22 cellular contexts compared by ENCODE assay signal in genomic region chrY:7464742-7465141, GRCh38.
DNase-seq lines count a peak whose midpoint lies in the region; ATAC-seq and TF ChIP-seq lines count a peak whose summit lies in the region.
"Had no signal": no experiment of that assay in that cellular context is flagged by ENCODE, and none has a peak within 500 bp of the region (broad histone marks: within the 10 kb centered on the region; RNA-seq: fewer than 3 reads in every experiment).

No MANE protein-coding gene starts in this region.

- H3K9me2 ChIP-seq in OCI-LY1 (ENCODE audit: low read depth, low read length): no peaks in the 10 kb centered on the region

- H3K9me3 Mint-ChIP-seq in stimulated activated effector memory CD8-positive, alpha-beta T cell treated with anti-CD3 and anti-CD28 coated beads, Interleukin-12 subunit alpha, Interleukin-12 subunit beta, amount 100 ng/mL, for 72 hours: peaks cover 11% of the 10 kb centered on the region
- H3K9me3 Mint-ChIP-seq: CD8-positive, alpha-beta T cell had no signal

- no peak overlapping the region for H2AFZ ChIP-seq in OCI-LY1 (ENCODE audit: low read length)

- no peaks in the 10 kb centered on the region for H3K9me3 ChIP-seq in left ventricle myocardium inferior (replicated peaks)
- H3K9me3 ChIP-seq in OCI-LY1 (ENCODE audit: low read length): no peaks in the 10 kb centered on the region
- H3K9me3 ChIP-seq: colonic mucosa, gastroesophageal sphincter, vagina had no signal

- peak overlapping the region; percentile 33 for H3K27ac ChIP-seq in left ventricle myocardium inferior (replicated peaks)
- H3K27ac ChIP-seq in OCI-LY1 (ENCODE audit: low read depth, low read length, poor library complexity, severe bottlenecking): peak overlapping the region; percentile 72
- peak overlapping the region; percentile 94 for H3K27ac ChIP-seq in epithelial cell of prostate
- H3K27ac ChIP-seq: colonic mucosa, vagina had no signal

- peak overlapping the region; percentile 41 for H3K4me3 Mint-ChIP-seq in stimulated activated effector memory CD8-positive, alpha-beta T cell treated with anti-CD3 and anti-CD28 coated beads, Interleukin-12 subunit alpha, Interleukin-12 subunit beta, amount 100 ng/mL, for 72 hours
- H3K4me3 Mint-ChIP-seq: CD8-positive, alpha-beta T cell; natural killer cell treated with Interleukin-12 subunit alpha and Interleukin-12 subunit beta and Interleukin-15 and Interleukin-18, amount 100 ng/mL, for 72 hours had no signal

- H3K36me3 Mint-ChIP-seq in stimulated activated effector memory CD8-positive, alpha-beta T cell treated with anti-CD3 and anti-CD28 coated beads, Interleukin-12 subunit alpha, Interleukin-12 subunit beta, amount 100 ng/mL, for 72 hours: no peaks in the 10 kb centered on the region
- H3K36me3 Mint-ChIP-seq: CD8-positive, alpha-beta T cell; natural killer cell treated with Interleukin-12 subunit alpha and Interleukin-12 subunit beta and Interleukin-15 and Interleukin-18, amount 100 ng/mL, for 72 hours had no signal

- peak overlapping the region; percentile 19; the same call in 1 of the 2 replicates for H3K9ac ChIP-seq in OCI-LY1 (ENCODE audit: low read length)

- no peaks in the 10 kb centered on the region for H3K36me3 ChIP-seq in left ventricle myocardium inferior
- no peaks in the 10 kb centered on the region; the same call in 1 of the 2 replicates for H3K36me3 ChIP-seq in OCI-LY1 (ENCODE audit: insufficient read depth, low read length)
- H3K36me3 ChIP-seq: colonic mucosa, gastroesophageal sphincter, vagina had no signal

- H3K4me1 ChIP-seq in left ventricle myocardium inferior (no peaks in the 10 kb centered on the region), OCI-LY1 (ENCODE audit: insufficient read depth, low read length, severe bottlenecking) (peaks cover 27% of the 10 kb centered on the region)
- H3K4me1 ChIP-seq: colonic mucosa, gastroesophageal sphincter, vagina had no signal

- no peak for TF ChIP-seq CTCF in left ventricle myocardium inferior (IDR thresholded peaks at IDR 0.05; ENCODE audit: borderline replicate concordance)
- TF ChIP-seq CTCF in OCI-LY1 (IDR thresholded peaks at IDR 0.05; ENCODE audit: low read length): no peak

- H3K4me3 ChIP-seq in left ventricle myocardium inferior: no peak overlapping the region
- no peak overlapping the region for H3K4me3 ChIP-seq in OCI-LY1 (ENCODE audit: low read depth, low read length, poor library complexity, severe bottlenecking)
- H3K4me3 ChIP-seq: colonic mucosa, gastroesophageal sphincter, vagina had no signal

- H3K4me1 Mint-ChIP-seq in stimulated activated effector memory CD8-positive, alpha-beta T cell treated with anti-CD3 and anti-CD28 coated beads, Interleukin-12 subunit alpha, Interleukin-12 subunit beta, amount 100 ng/mL, for 72 hours: peaks cover 29% of the 10 kb centered on the region

- H3K27me3 ChIP-seq in left ventricle myocardium inferior (ENCODE audit: low read depth) (no peaks in the 10 kb centered on the region), OCI-LY1 (ENCODE audit: insufficient read depth, low read length) (no peaks in the 10 kb centered on the region)
- H3K27me3 ChIP-seq: colonic mucosa, gastroesophageal sphincter, vagina had no signal

- H4K20me1 ChIP-seq in OCI-LY1 (ENCODE audit: insufficient read depth, low read length): no peaks in the 10 kb centered on the region

- ATAC-seq in Right ventricle myocardium superior (ENCODE audit: poor library complexity) (no peak), HG03442 (IDR thresholded peaks at IDR 0.05; ENCODE audit: unreplicated experiment) (no peak)
- peak; percentile 59 for ATAC-seq in stimulated activated effector memory CD8-positive, alpha-beta T cell treated with anti-CD3 and anti-CD28 coated beads, Interleukin-12 subunit alpha, Interleukin-12 subunit beta, amount 100 ng/mL, for 72 hours
- ATAC-seq: CD8-positive, alpha-beta T cell; gastroesophageal sphincter; natural killer cell treated with Interleukin-12 subunit alpha and Interleukin-12 subunit beta and Interleukin-15 and Interleukin-18, amount 100 ng/mL, for 72 hours; PC-3; SK-N-SH treated with all-trans-retinoic acid at 6 μM for 48 hours had no signal

- H3F3A ChIP-seq in OCI-LY1 (ENCODE audit: insufficient read depth, low read length): no peaks in the 10 kb centered on the region

- intact Hi-C loops in left ventricle myocardium inferior (cut with micrococcal nuclease): no loop called here
- intact Hi-C loops in Right ventricle myocardium superior (cut with DNase I): no loop called here

- no peaks in the 10 kb centered on the region for H3K79me2 ChIP-seq in OCI-LY1 (ENCODE audit: insufficient read depth, low read length)

- peak overlapping the region; percentile 11 for H3K27ac Mint-ChIP-seq in stimulated activated effector memory CD8-positive, alpha-beta T cell treated with anti-CD3 and anti-CD28 coated beads, Interleukin-12 subunit alpha, Interleukin-12 subunit beta, amount 100 ng/mL, for 72 hours
- H3K27ac Mint-ChIP-seq: CD8-positive, alpha-beta T cell; natural killer cell treated with Interleukin-12 subunit alpha and Interleukin-12 subunit beta and Interleukin-15 and Interleukin-18, amount 100 ng/mL, for 72 hours had no signal

- DNase-seq in left ventricle myocardium inferior: no peak
- DNase-seq in Right ventricle myocardium superior: no peak
- no peak for DNase-seq in epithelial cell of prostate (ENCODE audit: low read depth, low spot score)
- DNase-seq in stimulated activated effector memory CD8-positive, alpha-beta T cell treated with anti-CD3 and anti-CD28 coated beads, Interleukin-12 subunit alpha, Interleukin-12 subunit beta, amount 100 ng/mL, for 72 hours (ENCODE audit: low spot score in 2 of 2): no peak
- DNase-seq in NCI-H2029 treated with DMSO at 0.1 percent for 48 hours (lab: John Stamatoyannopoulos, UW): no peak
- no peak for DNase-seq in NCI-H524 treated with DMSO at 0.1 percent for 48 hours (lab: John Stamatoyannopoulos, UW)
- DNase-seq: activated CD4-positive, CD25-positive, alpha-beta regulatory T cell treated with anti-CD3 and anti-CD28 coated beads, Interleukin-2, amount 50 U/mL, for 72 hours; activated CD8-positive, alpha-beta memory T cell treated with anti-CD3 and anti-CD28 coated beads, Interleukin-2, amount 50 U/mL, for 4 hours; CD8-positive, alpha-beta T cell; colonic mucosa; DMS53; mesendoderm; MM.1S; NCI-H82; PC-3; T-helper 9 cell had no signal

- peak overlapping the region; percentile 29; the same call in 1 of the 2 replicates for H3K4me2 ChIP-seq in OCI-LY1 (ENCODE audit: low read length)

Comparison
In these comparisons a context has a peak if more than half of its experiments do, and no peak if none do; other contexts are left out.
1. H3K27ac ChIP-seq: peak in every context shown above with its lines; median percentile 94 in epithelial cell of prostate; 72 in OCI-LY1; 33 in left ventricle myocardium inferior.